In the genomic region with DNA sequence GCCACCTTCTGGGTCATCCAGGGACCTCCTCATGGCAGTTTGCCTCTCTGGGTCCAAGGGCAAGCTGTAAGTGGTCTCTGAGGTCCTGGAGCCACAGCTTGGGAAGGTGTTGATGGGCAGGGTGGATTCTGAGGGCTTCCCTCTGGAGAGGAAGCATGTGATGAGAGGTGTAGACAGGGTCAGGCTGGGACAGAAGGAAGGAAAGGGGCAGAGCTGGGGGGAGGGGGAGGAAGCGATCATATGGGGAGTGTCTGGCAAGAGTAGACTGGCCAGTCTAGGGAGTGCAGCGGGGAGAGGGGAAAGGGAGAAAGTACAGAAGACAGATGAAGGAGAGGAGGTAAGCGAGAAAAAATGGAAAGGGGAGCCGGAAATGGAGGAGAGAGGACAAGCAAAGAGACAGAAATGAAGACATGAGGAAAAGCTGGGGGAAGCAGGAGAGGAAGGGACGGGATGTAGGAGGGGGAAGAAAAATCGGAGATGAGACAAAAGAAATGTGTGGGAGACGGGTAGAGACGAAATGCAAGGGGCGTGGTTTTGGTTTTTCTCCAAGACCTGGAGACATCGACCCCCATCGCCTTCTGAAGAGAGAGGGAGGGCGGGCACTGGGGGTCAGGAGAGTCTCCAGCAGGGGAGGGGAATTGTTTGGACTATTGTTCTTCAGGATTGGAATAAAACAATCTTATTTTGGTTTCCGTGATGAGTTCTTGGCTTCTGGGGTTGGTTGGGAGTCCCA, we compare ENCODE assay signal across 14 cellular contexts. TPM values are rescaled to one million over a fixed set of nuclear protein-coding genes. Genes with fewer than 3 reads are reported as not detected.
A peak's percentile ranks its signal among the peaks of the same experiment; 100 is the strongest.
DNase-seq lines count a peak whose midpoint lies in the region; FAIRE-seq and TF ChIP-seq lines count a peak whose summit lies in the region.
"Had no signal": no experiment of that assay in that cellular context is flagged by ENCODE, and none has a peak within 500 bp of the region (broad histone marks: within the 10 kb centered on the region; RNA-seq: fewer than 3 reads in every experiment).

No MANE protein-coding gene starts in this region.

- H3K79me2 ChIP-seq in osteoblast (ENCODE audit: insufficient read depth, low read length) = no peaks in the 10 kb centered on the region
- H3K79me2 ChIP-seq: hepatocyte had no signal

- DNase-seq in NCI-H82 (lab: John Stamatoyannopoulos, UW) = peak; percentile 40
- no peak for DNase-seq in NCI-H82 treated with DMSO at 0.1 percent for 48 hours (lab: John Stamatoyannopoulos, UW; ENCODE audit: unreplicated experiment)
- no peak for DNase-seq in RWPE1 (ENCODE audit: low spot score)
- peak; percentile 20 for DNase-seq in fibroblast of mammary gland (ENCODE audit: low read depth)
- DNase-seq in osteoblast (ENCODE audit: insufficient read length, low spot score, missing footprints) = peak; percentile 82
- no peak for DNase-seq in H54 (ENCODE audit: insufficient read length, low spot score)
- DNase-seq in A172 (ENCODE audit: low spot score) = no peak
- DNase-seq in GM12892 (ENCODE audit: insufficient read length) = no peak
- DNase-seq: ACHN, lower lobe of right lung, PC-9, T-helper 9 cell had no signal

- no peaks in the 10 kb centered on the region for H3K9me3 ChIP-seq in osteoblast (ENCODE audit: low read depth, low read length)
- H3K9me3 ChIP-seq: lower lobe of right lung had no signal

- H4K20me1 ChIP-seq in osteoblast (ENCODE audit: insufficient read depth, low read length) = no peaks in the 10 kb centered on the region

- TF ChIP-seq POLR2A in H54 (IDR thresholded peaks at IDR 0.05; ENCODE audit: low read depth, low read length) (no peak), GM12892 (IDR thresholded peaks at IDR 0.05; ENCODE audit: low read depth, low read length) (no peak)

- CTCF ChIA-PET in RWPE1 (lab: Yijun Ruan, JAX) = no interaction called here

- H2AFZ ChIP-seq in osteoblast (ENCODE audit: low read length) = no peak overlapping the region
- H2AFZ ChIP-seq: hepatocyte, PC-9 had no signal

- no peaks in the 10 kb centered on the region for H3K4me1 ChIP-seq in osteoblast (ENCODE audit: insufficient read depth, low read length)

- POLR2A ChIA-PET in RWPE1 (lab: Yijun Ruan, JAX; ENCODE audit: low non-redundant PET) = interaction anchor here (0.6 kb wide), 1 partner anchor 12 kb away, joined by 4 read pairs; no protein-coding TSS in a partner anchor

- TF ChIP-seq CTCF in RWPE1 (conservative IDR thresholded peaks at IDR 0.05; ENCODE audit: low read depth) (no peak), fibroblast of mammary gland (conservative IDR thresholded peaks at IDR 0.05; ENCODE audit: control insufficient read depth, insufficient read depth, low read depth, low read length) (no peak), osteoblast (IDR thresholded peaks at IDR 0.05; ENCODE audit: extremely low read depth, low read depth, low read length) (no peak)

- peak overlapping the region; percentile 11; the same call in 1 of the 2 replicates for H3K27ac ChIP-seq in RWPE1
- no peak overlapping the region for H3K27ac ChIP-seq in osteoblast (ENCODE audit: low read depth, low read length)
- H3K27ac ChIP-seq: hepatocyte, lower lobe of right lung, PC-9 had no signal

- no peaks in the 10 kb centered on the region for H3K27me3 ChIP-seq in osteoblast (ENCODE audit: insufficient read depth, low read length)
- H3K27me3 ChIP-seq: hepatocyte had no signal

- H3K36me3 ChIP-seq in osteoblast (ENCODE audit: insufficient read depth, low read length) = no peaks in the 10 kb centered on the region
- H3K36me3 ChIP-seq: lower lobe of right lung had no signal

- no peak overlapping the region for H3K4me2 ChIP-seq in osteoblast (ENCODE audit: insufficient read depth, low read length)
- H3K4me2 ChIP-seq: hepatocyte, PC-9 had no signal

- no peak overlapping the region for H3K4me3 ChIP-seq in fibroblast of mammary gland (ENCODE audit: control insufficient read depth, low read depth, low read length)
- H3K4me3 ChIP-seq in osteoblast (ENCODE audit: insufficient read depth, low read length) = no peak overlapping the region
- H3K4me3 ChIP-seq: hepatocyte, lower lobe of right lung, PC-9 had no signal

- FAIRE-seq in H54 (lab: Jason Lieb, UNC) (no peak), GM12892 (lab: Jason Lieb, UNC) (no peak)
- FAIRE-seq: D721Med had no signal

RNA-seq across cellular contexts. Expression of gene ZSWIM9, which starts 26.6 kb away (rescaled TPM):
- total RNA-seq in osteoblast = 1.5 and 2.2 TPM in 2 replicates
- 0.03 and 0.50 TPM in 2 replicates for total RNA-seq in A172 (2014; rRNA removed; shearing (Covaris generic))
- 3.6 TPM for polyA plus RNA-seq in GM12892 (2012; ENCODE audit: missing spikeins)

RNA-seq across cellular contexts. Expression of gene LIG1, which starts 27.0 kb away (rescaled TPM):
- total RNA-seq in osteoblast = 10.0 and 11.9 TPM in 2 replicates
- total RNA-seq in A172 (2014; rRNA removed; shearing (Covaris generic)) = 30.1 and 35.7 TPM in 2 replicates
- 67.7 TPM for polyA plus RNA-seq in GM12892 (2012; ENCODE audit: missing spikeins)

RNA-seq across cellular contexts. Expression of gene CARD8, which starts 58.6 kb away (rescaled TPM):
- 17.4 and 18.0 TPM in 2 replicates for total RNA-seq in osteoblast
- total RNA-seq in A172 (2014; rRNA removed; shearing (Covaris generic)) = 4.3 and 7.7 TPM in 2 replicates
- 49.8 TPM for polyA plus RNA-seq in GM12892 (2012; ENCODE audit: missing spikeins)

Comparison
In these comparisons a context has a peak if more than half of its experiments do, and no peak if none do; other contexts are left out.
1. DNase-seq: peak in NCI-H82 (single experiment), fibroblast of mammary gland (single experiment) and osteoblast (single experiment); none in NCI-H82 treated with DMSO at 0.1 percent for 48 hours (single experiment), RWPE1 (single experiment), H54 (single experiment), A172 (single experiment) and GM12892 (single experiment).